8 cellular contexts compared by ENCODE assay signal in genomic region chr17:76072149-76072858, GRCh38. TPM values are rescaled to one million over a fixed set of nuclear protein-coding genes. Genes with fewer than 3 reads are reported as not detected.
DNase-seq lines count a peak whose midpoint lies in the region; ATAC-seq lines count a peak whose summit lies in the region.

Gene SRP68, minus strand, starts transcription at chr17:76072517. Its CDS starts 26 bp downstream, at chr17:76072491.

- peaks cover 13% of the 10 kb centered on the region for H3K79me2 ChIP-seq in Karpas-422 (ENCODE audit: low read length)

- H3K4me3 ChIP-seq in Karpas-422 (ENCODE audit: low read length), result peak within 1 kb of the TSS; percentile 94
- peak within 1 kb of the TSS; percentile 89 for H3K4me3 ChIP-seq in naive thymus-derived CD4-positive, alpha-beta T cell (ENCODE audit: low read length)

- POLR2A ChIA-PET in naive thymus-derived CD4-positive, alpha-beta T cell (lab: Charles Lee), result interaction anchor here (0.6 to 2.7 kb wide), 4 partner anchors 43 to 444 kb away, joined by 3 to 11 read pairs (median 4); no protein-coding TSS in a partner anchor

- peaks cover 17 to 37% (median 24%) of the 10 kb centered on the region in 5 donors for H3K27me3 Mint-ChIP-seq in naive thymus-derived CD4-positive, alpha-beta T cell
- peaks cover 32% of the 10 kb centered on the region for H3K27me3 Mint-ChIP-seq in stimulated activated memory B cell treated with anti-CD40 and anti-IgM and Interleukin-4, amounts not matched to agents 10 μg/mL and 1 μg/mL and 100 μg/mL, for 72 hours

- ATAC-seq in GM21723 (IDR thresholded peaks at IDR 0.05; ENCODE audit: unreplicated experiment), result peak; percentile 86
- ATAC-seq in naive thymus-derived CD4-positive, alpha-beta T cell, result peak; percentile 92
- peak; percentile 98 for ATAC-seq in stimulated activated memory B cell treated with anti-CD40 and anti-IgM and Interleukin-4, amounts not matched to agents 10 μg/mL and 1 μg/mL and 100 μg/mL, for 72 hours

- H3K27ac ChIP-seq in Karpas-422 (ENCODE audit: low read length), result peak within 1 kb of the TSS; percentile 76
- peak within 1 kb of the TSS; percentile 93 for H3K27ac ChIP-seq in naive thymus-derived CD4-positive, alpha-beta T cell (ENCODE audit: low read depth, low read length)

- peaks cover 28% of the 10 kb centered on the region for H3K4me1 ChIP-seq in Karpas-422 (ENCODE audit: low read length)
- H3K4me1 ChIP-seq in naive thymus-derived CD4-positive, alpha-beta T cell (ENCODE audit: control insufficient read depth in 2 of 2, insufficient read depth in 2 of 2, low read length in 2 of 2), result peaks cover 10 to 37% of the 10 kb centered on the region in 2 donors

- H3K36me3 Mint-ChIP-seq in naive thymus-derived CD4-positive, alpha-beta T cell, result peaks cover 0 to 8% (median 5%) of the 10 kb centered on the region in 5 donors
- H3K36me3 Mint-ChIP-seq in stimulated activated memory B cell treated with anti-CD40 and anti-IgM and Interleukin-4, amounts not matched to agents 10 μg/mL and 1 μg/mL and 100 μg/mL, for 72 hours, result peaks cover 21% of the 10 kb centered on the region

- intact Hi-C loops in naive thymus-derived CD4-positive, alpha-beta T cell (cut with micrococcal nuclease), result loop anchor here (1.0 to 10.0 kb wide), 6 partner anchors 20 to 1882 kb away; partner anchors contain the start of genes EXOC7 (in 1 of the 2) and TNRC6C (in 1 of the 2)

- no peaks in the 10 kb centered on the region for H3K9me3 ChIP-seq in Karpas-422 (ENCODE audit: low read length)
- H3K9me3 ChIP-seq in naive thymus-derived CD4-positive, alpha-beta T cell (ENCODE audit: control insufficient read depth in 2 of 3, low read length in 3 of 3), result no peaks in the 10 kb centered on the region

- CTCF ChIA-PET in naive thymus-derived CD4-positive, alpha-beta T cell (lab: Charles Lee), result interaction anchor here (1.5 kb wide), 1 partner anchor 58 kb away, joined by 4 read pairs; no protein-coding TSS in a partner anchor

- H3K36me3 ChIP-seq in Karpas-422 (ENCODE audit: insufficient read depth, low read length), result no peaks in the 10 kb centered on the region
- peaks cover 0 to 21% (median 3%) of the 10 kb centered on the region in 3 experiments for H3K36me3 ChIP-seq in naive thymus-derived CD4-positive, alpha-beta T cell (ENCODE audit: control insufficient read depth in 2 of 3, insufficient read depth in 3 of 3, low read length in 3 of 3)

- no peaks in the 10 kb centered on the region for H3K9me2 ChIP-seq in Karpas-422 (replicated peaks; ENCODE audit: insufficient read depth, low read length)

- H3K27me3 ChIP-seq in Karpas-422 (ENCODE audit: low read length), result no peaks in the 10 kb centered on the region
- H3K27me3 ChIP-seq in naive thymus-derived CD4-positive, alpha-beta T cell (ENCODE audit: control insufficient read depth in 2 of 2, insufficient read depth in 2 of 2, low read length in 2 of 2), result peaks cover 13 to 14% of the 10 kb centered on the region in 2 donors

- H3K27ac Mint-ChIP-seq in naive thymus-derived CD4-positive, alpha-beta T cell, result peak within 1 kb of the TSS; percentile 90 to 98 (median 95)
- peak within 1 kb of the TSS; percentile 97 for H3K27ac Mint-ChIP-seq in stimulated activated memory B cell treated with anti-CD40 and anti-IgM and Interleukin-4, amounts not matched to agents 10 μg/mL and 1 μg/mL and 100 μg/mL, for 72 hours

- peak within 1 kb of the TSS; percentile 85 to 98 (median 97) for H3K4me3 Mint-ChIP-seq in naive thymus-derived CD4-positive, alpha-beta T cell
- H3K4me3 Mint-ChIP-seq in stimulated activated memory B cell treated with anti-CD40 and anti-IgM and Interleukin-4, amounts not matched to agents 10 μg/mL and 1 μg/mL and 100 μg/mL, for 72 hours, result peak within 1 kb of the TSS; percentile 96

- DNase-seq in DMS153 treated with DMSO at 0.1 percent for 48 hours (lab: John Stamatoyannopoulos, UW; ENCODE audit: unreplicated experiment) (peak; percentile 81), Karpas-422 (peak; percentile 94), RPMI8226 (peak; percentile 91), fibroblast of gingiva (ENCODE audit: low read depth) (peak; percentile 90)
- peak; percentile 69 to 77 for DNase-seq in activated T-helper 1 cell treated with anti-CD3 and anti-CD28 coated beads, Interleukin-2, amount 50 U/mL, for 16 hours (ENCODE audit: low read depth in 1 of 2, low spot score in 1 of 2)
- peak; percentile 63 to 86 (median 74) for DNase-seq in naive thymus-derived CD4-positive, alpha-beta T cell

- H3K4me2 ChIP-seq in Karpas-422 (ENCODE audit: low read depth, low read length, poor library complexity, severe bottlenecking), result peak within 1 kb of the TSS; percentile 92

- H2AFZ ChIP-seq in Karpas-422 (ENCODE audit: low read length), result peak within 1 kb of the TSS; percentile 72

- H3K9ac ChIP-seq in Karpas-422 (ENCODE audit: low read length), result peak within 1 kb of the TSS; percentile 71

- H3K9me3 Mint-ChIP-seq in naive thymus-derived CD4-positive, alpha-beta T cell, result no peaks in the 10 kb centered on the region
- no peaks in the 10 kb centered on the region for H3K9me3 Mint-ChIP-seq in stimulated activated memory B cell treated with anti-CD40 and anti-IgM and Interleukin-4, amounts not matched to agents 10 μg/mL and 1 μg/mL and 100 μg/mL, for 72 hours

- peaks cover 21 to 62% (median 52%) of the 10 kb centered on the region in 7 donors for H3K4me1 Mint-ChIP-seq in naive thymus-derived CD4-positive, alpha-beta T cell
- H3K4me1 Mint-ChIP-seq in stimulated activated memory B cell treated with anti-CD40 and anti-IgM and Interleukin-4, amounts not matched to agents 10 μg/mL and 1 μg/mL and 100 μg/mL, for 72 hours, result peaks cover 49% of the 10 kb centered on the region

- H4K20me1 ChIP-seq in Karpas-422 (ENCODE audit: insufficient read depth, low read depth, low read length), result peaks cover 12% of the 10 kb centered on the region

RNA-seq across cellular contexts. Expression of gene SRP68, which starts in this region (rescaled TPM):
- 12.0 and 18.4 TPM in 2 replicates for total RNA-seq in Karpas-422 (2014; rRNA removed; shearing (Covaris generic); ENCODE audit: low replicate concordance)
- 100 to 1,000 TPM in 1 of 5 experiments, 10 to 100 TPM in 4; 70.8 to 105 (median 91.9) TPM for total RNA-seq in naive thymus-derived CD4-positive, alpha-beta T cell
- polyA plus RNA-seq in naive thymus-derived CD4-positive, alpha-beta T cell, result 10 to 100 TPM; 69.6 to 94.0 TPM

Comparison
In these comparisons a context has a peak if more than half of its experiments do, and no peak if none do; other contexts are left out.
1. Peak in every context shown above with its lines: DNase-seq, ATAC-seq, H3K4me3 ChIP-seq and H3K27ac ChIP-seq.